Comparison of ENCODE assay signal across 20 cellular contexts in genomic region chr1:110098222-110099026, GRCh38. TPM values are rescaled to one million over a fixed set of nuclear protein-coding genes. Genes with fewer than 3 reads are reported as not detected.
DNase-seq lines count a peak whose midpoint lies in the region; ATAC-seq and TF ChIP-seq lines count a peak whose summit lies in the region.
"Had no signal": no experiment of that assay in that cellular context is flagged by ENCODE, and none has a peak within 500 bp of the region (broad histone marks: within the 10 kb centered on the region; RNA-seq: fewer than 3 reads in every experiment).

No MANE protein-coding gene starts in this region.

- no peaks in the 10 kb centered on the region for H3K36me3 Mint-ChIP-seq in stimulated activated naive B cell treated with anti-CD40 and anti-IgM and Interleukin-4, amounts not matched to agents 10 μg/mL and 1 μg/mL and 100 μg/mL, for 72 hours
- H3K36me3 Mint-ChIP-seq: CD14-positive monocyte had no signal

- no peak overlapping the region for H3K4ac ChIP-seq in neuronal stem cell (ENCODE audit: low read length)

- H3K9ac ChIP-seq in BLaER1 (no peak overlapping the region; the same call in 1 of the 2 replicates), neuronal stem cell (ENCODE audit: low read depth, low read length, poor library complexity) (no peak overlapping the region)

- H3K18ac ChIP-seq in neuronal stem cell (ENCODE audit: low read length): peak overlapping the region; percentile 1

- H3K79me1 ChIP-seq in neuronal stem cell (ENCODE audit: low read depth, low read length): no peaks in the 10 kb centered on the region

- no peak overlapping the region for H4K91ac ChIP-seq in neuronal stem cell (ENCODE audit: low read depth, low read length, poor library complexity)

- H3K4me3 ChIP-seq in BLaER1 (no peak overlapping the region), neuronal stem cell (ENCODE audit: low read length in 2 of 2) (no peak overlapping the region), coronary artery (no peak overlapping the region)
- H3K4me3 ChIP-seq: MG63, Peyer's patch had no signal

- no peaks in the 10 kb centered on the region for H3K27me3 ChIP-seq in BLaER1
- peaks cover 0 to 81% (median 0%) of the 10 kb centered on the region in 3 experiments for H3K27me3 ChIP-seq in neuronal stem cell (ENCODE audit: control insufficient read depth in 3 of 3, insufficient read depth in 3 of 3, low read depth in 1 of 3, low read length in 3 of 3)
- H3K27me3 ChIP-seq: MG63, Peyer's patch had no signal

- ATAC-seq in esophagus mucosa: peak; percentile 44
- no peak for ATAC-seq in stimulated activated naive B cell treated with anti-CD40 and anti-IgM and Interleukin-4, amounts not matched to agents 10 μg/mL and 1 μg/mL and 100 μg/mL, for 72 hours (replicated peaks)

- H3K36me3 ChIP-seq in BLaER1 (no peaks in the 10 kb centered on the region), neuronal stem cell (replicated peaks in 1 of 2; ENCODE audit: control insufficient read depth in 2 of 2, insufficient read depth in 2 of 2, low read length in 2 of 2) (no peaks in the 10 kb centered on the region)
- H3K36me3 ChIP-seq: MG63, Peyer's patch had no signal

- H3K4me1 ChIP-seq in BLaER1 (peaks cover 53% of the 10 kb centered on the region), neuronal stem cell (ENCODE audit: control insufficient read depth in 2 of 2, insufficient read depth in 1 of 2, low read depth in 1 of 2, low read length in 2 of 2) (peaks cover 0 to 2% of the 10 kb centered on the region in 2 donors)
- H3K4me1 ChIP-seq: Peyer's patch had no signal

- no peak overlapping the region for H3K27ac Mint-ChIP-seq in stimulated activated naive B cell treated with anti-CD40 and anti-IgM and Interleukin-4, amounts not matched to agents 10 μg/mL and 1 μg/mL and 100 μg/mL, for 72 hours

- H3K4me2 ChIP-seq in BLaER1 (peak overlapping the region; percentile 23; the same call in 1 of the 2 replicates), neuronal stem cell (ENCODE audit: insufficient read depth, low read length, poor library complexity, severe bottlenecking) (no peak overlapping the region)

- H4K8ac ChIP-seq in neuronal stem cell (ENCODE audit: low read depth, low read length): no peak overlapping the region

- H3K14ac ChIP-seq in neuronal stem cell (ENCODE audit: low read length): no peak overlapping the region

- peaks cover 13 to 16% of the 10 kb centered on the region in 2 donors for H3K27me3 Mint-ChIP-seq in stimulated activated naive B cell treated with anti-CD40 and anti-IgM and Interleukin-4, amounts not matched to agents 10 μg/mL and 1 μg/mL and 100 μg/mL, for 72 hours

- no peaks in the 10 kb centered on the region for H3K9me3 Mint-ChIP-seq in stimulated activated naive B cell treated with anti-CD40 and anti-IgM and Interleukin-4, amounts not matched to agents 10 μg/mL and 1 μg/mL and 100 μg/mL, for 72 hours

- no peak overlapping the region for H2AK5ac ChIP-seq in neuronal stem cell (ENCODE audit: low read depth, low read length)

- H3K9me3 ChIP-seq in BLaER1: no peaks in the 10 kb centered on the region
- H3K9me3 ChIP-seq in neuronal stem cell (replicated peaks in 1 of 2; ENCODE audit: control insufficient read depth in 2 of 2, insufficient read depth in 1 of 2, low read depth in 1 of 2, low read length in 2 of 2): no peaks in the 10 kb centered on the region
- H3K9me3 ChIP-seq: Peyer's patch had no signal

- no peak overlapping the region for H2BK5ac ChIP-seq in neuronal stem cell (ENCODE audit: low read length)

- no peak overlapping the region for H2AFZ ChIP-seq in neuronal stem cell (ENCODE audit: low read length)

- peaks cover 20 to 27% of the 10 kb centered on the region in 2 donors for H3K4me1 Mint-ChIP-seq in stimulated activated naive B cell treated with anti-CD40 and anti-IgM and Interleukin-4, amounts not matched to agents 10 μg/mL and 1 μg/mL and 100 μg/mL, for 72 hours

- H3K23ac ChIP-seq in neuronal stem cell (ENCODE audit: low read depth, low read length, poor library complexity): no peak overlapping the region

- no peak overlapping the region for H2BK15ac ChIP-seq in neuronal stem cell (ENCODE audit: low read length)

- no peak overlapping the region for H2BK120ac ChIP-seq in neuronal stem cell (ENCODE audit: low read depth, low read length)

- no CpG with 5 or more reads among the region's 9 CpGs for WGBS in neuronal stem cell (ENCODE audit: extremely low coverage in 2 of 2, insufficient read length in 2 of 2, insufficient replicate concordance in 1 of 2), 2 donors

- H2BK12ac ChIP-seq in neuronal stem cell (ENCODE audit: low read length): no peak overlapping the region

- no peak for TF ChIP-seq CTCF in coronary artery (IDR thresholded peaks at IDR 0.05)

- DNase-seq in NCI-H226 (peak; percentile 83), neuronal stem cell (ENCODE audit: low spot score) (no peak), SW480 (ENCODE audit: low spot score) (no peak), coronary artery (ENCODE audit: low spot score) (no peak)
- no peak for DNase-seq in stimulated activated naive B cell treated with anti-CD40 and anti-IgM and Interleukin-4, amounts not matched to agents 10 μg/mL and 1 μg/mL and 100 μg/mL, for 72 hours
- DNase-seq in stimulated activated CD4-positive, alpha-beta T cell treated with anti-CD3 and anti-CD28 coated beads, Interleukin-2, amount 100 ng/mL, for 48 hours: no peak
- DNase-seq: DMS53, H7, KG1, MG63, NCI-H1092, NCI-H2081 treated with DMSO at 0.1 percent for 48 hours, NCI-H510A treated with DMSO at 0.1 percent for 48 hours, Peyer's patch, Right ventricle myocardium superior had no signal

- no peak overlapping the region for H3K4me3 Mint-ChIP-seq in stimulated activated naive B cell treated with anti-CD40 and anti-IgM and Interleukin-4, amounts not matched to agents 10 μg/mL and 1 μg/mL and 100 μg/mL, for 72 hours
- H3K4me3 Mint-ChIP-seq: CD14-positive monocyte had no signal

- H4K20me1 ChIP-seq in BLaER1: no peaks in the 10 kb centered on the region

- H3K27ac ChIP-seq in BLaER1 (no peak overlapping the region; the same call in 1 of the 2 replicates), neuronal stem cell (replicated peaks; ENCODE audit: low read length) (no peak overlapping the region), coronary artery (no peak overlapping the region)
- H3K27ac ChIP-seq: HL-60, Peyer's patch had no signal

RNA-seq across cellular contexts. Expression of gene UBL4B, which starts 13.8 kb away (rescaled TPM):
- not detected for total RNA-seq in esophagus mucosa
- polyA plus RNA-seq in neuronal stem cell (2013, experiment 1 of 2): not detected
- not detected for polyA plus RNA-seq in neuronal stem cell (2013, experiment 2 of 2)
- total RNA-seq: A673, H7, Peyer's patch, Right ventricle myocardium superior had no signal
- polyA plus RNA-seq: CD14-positive monocyte had no signal

RNA-seq across cellular contexts. Expression of gene ALX3, which starts 28.0 kb away (rescaled TPM):
- total RNA-seq in esophagus mucosa: not detected
- 0.53 TPM for polyA plus RNA-seq in neuronal stem cell (2013, experiment 1 of 2)
- 0.36 TPM for polyA plus RNA-seq in neuronal stem cell (2013, experiment 2 of 2)
- total RNA-seq: Peyer's patch, Right ventricle myocardium superior had no signal
- polyA plus RNA-seq: CD14-positive monocyte had no signal

RNA-seq across cellular contexts. Expression of gene SLC6A17, which starts 51.9 kb away (rescaled TPM):
- total RNA-seq in esophagus mucosa: 0.28 TPM
- 0.11 TPM for polyA plus RNA-seq in neuronal stem cell (2013, experiment 1 of 2)
- 0.07 TPM for polyA plus RNA-seq in neuronal stem cell (2013, experiment 2 of 2)
- total RNA-seq: A673, Right ventricle myocardium superior had no signal
- polyA plus RNA-seq: CD14-positive monocyte had no signal
